Comparison of ENCODE assay signal across 1 cellular context in genomic region chr6:108002365-108003221, GRCh38.
TF ChIP-seq lines count a peak whose summit lies in the region.

No MANE protein-coding gene starts in this region.

TF ChIP-seq in HepG2, 621 proteins besides CTCF, POLR2A, EP300 and RAD21 (continued from another document and continues in another):
- TF ChIP-seq JDP2 (CRISPR knock-in tag; IDR thresholded peaks at IDR 0.05; ENCODE audit: borderline replicate concordance) (no peak), EZH2 (conservative IDR thresholded peaks at IDR 0.05; ENCODE audit: low read depth, low read length) (no peak), ZFP36L1 (CRISPR knock-in tag; IDR thresholded peaks at IDR 0.05) (no peak), MXD4 (CRISPR knock-in tag; IDR thresholded peaks at IDR 0.05) (no peak), SP5 (CRISPR knock-in tag; IDR thresholded peaks at IDR 0.05; ENCODE audit: borderline replicate concordance, low read depth) (no peak; the same call in 1 of the 2 replicates), ZNF260 (CRISPR knock-in tag; IDR thresholded peaks at IDR 0.05; ENCODE audit: borderline replicate concordance, low read depth) (no peak), HNF4G (IDR thresholded peaks at IDR 0.05; ENCODE audit: borderline replicate concordance, low read depth, low read length) (peak; percentile 62; the same call in 1 of the 2 replicates), HNF4G (CRISPR knock-in tag; IDR thresholded peaks at IDR 0.05; ENCODE audit: borderline replicate concordance, low read depth) (0 out of 2 replicates have a peak, but pooled peaks have one; percentile 31), ZSCAN25 (CRISPR knock-in tag; IDR thresholded peaks at IDR 0.05) (no peak), ATF3 (CRISPR knock-in tag; IDR thresholded peaks at IDR 0.05) (peak; percentile 84), ZGPAT (CRISPR knock-in tag; IDR thresholded peaks at IDR 0.05) (peak; percentile 67), SNAI1 (CRISPR knock-in tag; IDR thresholded peaks at IDR 0.05; ENCODE audit: borderline replicate concordance) (no peak), ZNF33A (CRISPR knock-in tag; IDR thresholded peaks at IDR 0.05; ENCODE audit: borderline replicate concordance) (no peak), FLYWCH1 (CRISPR knock-in tag; IDR thresholded peaks at IDR 0.05) (no peak), ZNF674 (CRISPR knock-in tag; IDR thresholded peaks at IDR 0.05; ENCODE audit: low read depth) (no peak), GFI1 (CRISPR knock-in tag; IDR thresholded peaks at IDR 0.05; ENCODE audit: borderline replicate concordance) (no peak), NR3C1 (CRISPR knock-in tag; IDR thresholded peaks at IDR 0.05) (no peak), BCL6 (CRISPR knock-in tag; IDR thresholded peaks at IDR 0.05) (0 out of 2 replicates have a peak, but pooled peaks have one; percentile 8), ZNF670 (CRISPR knock-in tag; IDR thresholded peaks at IDR 0.05; ENCODE audit: borderline replicate concordance) (no peak), ZFP1 (CRISPR knock-in tag; IDR thresholded peaks at IDR 0.05) (no peak), NR2F6 (IDR thresholded peaks at IDR 0.05) (peak; percentile 46), NR2F6 (CRISPR knock-in tag; IDR thresholded peaks at IDR 0.05) (peak; percentile 42; the same call in 1 of the 2 replicates), NR2F2 (IDR thresholded peaks at IDR 0.05; ENCODE audit: borderline replicate concordance, low read depth) (no peak), ZNF691 (CRISPR knock-in tag; IDR thresholded peaks at IDR 0.05; ENCODE audit: borderline replicate concordance, low read depth) (no peak), ZNF10 (CRISPR knock-in tag; IDR thresholded peaks at IDR 0.05; ENCODE audit: borderline replicate concordance, low read depth) (no peak), ZNF331 (CRISPR knock-in tag; IDR thresholded peaks at IDR 0.05) (peak; percentile 70; the same call in 1 of the 2 replicates), ZNF782 (CRISPR knock-in tag; IDR thresholded peaks at IDR 0.05; ENCODE audit: borderline replicate concordance) (no peak), ZNF772 (CRISPR knock-in tag; IDR thresholded peaks at IDR 0.05) (peak; percentile 39; the same call in 1 of the 2 replicates)
- TF ChIP-seq, protein P1, sequence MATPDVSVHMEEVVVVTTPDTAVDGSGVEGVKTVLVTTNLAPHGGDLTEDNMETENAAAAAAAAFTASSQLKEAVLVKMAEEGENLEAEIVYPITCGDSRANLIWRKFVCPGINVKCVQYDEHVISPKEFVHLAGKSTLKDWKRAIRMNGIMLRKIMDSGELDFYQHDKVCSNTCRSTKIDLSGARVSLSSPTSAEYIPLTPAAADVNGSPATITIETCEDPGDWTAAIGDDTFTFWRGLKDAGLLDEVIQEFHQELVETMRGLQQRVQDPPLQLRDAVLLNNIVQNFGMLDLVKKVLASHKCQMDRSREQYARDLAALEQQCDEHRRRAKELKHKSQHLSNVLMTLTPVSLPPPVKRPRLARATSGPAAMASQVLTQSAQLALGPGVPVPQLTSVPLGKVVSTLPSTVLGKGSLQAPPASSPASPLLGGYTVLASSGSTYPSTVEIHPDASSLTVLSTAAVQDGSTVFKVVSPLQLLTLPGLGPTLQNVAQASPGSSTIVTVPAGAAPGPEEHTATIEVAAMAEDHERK (CRISPR knock-in tag; IDR thresholded peaks at IDR 0.05; ENCODE audit: low read depth) = no peak
- TF ChIP-seq, protein P2, sequence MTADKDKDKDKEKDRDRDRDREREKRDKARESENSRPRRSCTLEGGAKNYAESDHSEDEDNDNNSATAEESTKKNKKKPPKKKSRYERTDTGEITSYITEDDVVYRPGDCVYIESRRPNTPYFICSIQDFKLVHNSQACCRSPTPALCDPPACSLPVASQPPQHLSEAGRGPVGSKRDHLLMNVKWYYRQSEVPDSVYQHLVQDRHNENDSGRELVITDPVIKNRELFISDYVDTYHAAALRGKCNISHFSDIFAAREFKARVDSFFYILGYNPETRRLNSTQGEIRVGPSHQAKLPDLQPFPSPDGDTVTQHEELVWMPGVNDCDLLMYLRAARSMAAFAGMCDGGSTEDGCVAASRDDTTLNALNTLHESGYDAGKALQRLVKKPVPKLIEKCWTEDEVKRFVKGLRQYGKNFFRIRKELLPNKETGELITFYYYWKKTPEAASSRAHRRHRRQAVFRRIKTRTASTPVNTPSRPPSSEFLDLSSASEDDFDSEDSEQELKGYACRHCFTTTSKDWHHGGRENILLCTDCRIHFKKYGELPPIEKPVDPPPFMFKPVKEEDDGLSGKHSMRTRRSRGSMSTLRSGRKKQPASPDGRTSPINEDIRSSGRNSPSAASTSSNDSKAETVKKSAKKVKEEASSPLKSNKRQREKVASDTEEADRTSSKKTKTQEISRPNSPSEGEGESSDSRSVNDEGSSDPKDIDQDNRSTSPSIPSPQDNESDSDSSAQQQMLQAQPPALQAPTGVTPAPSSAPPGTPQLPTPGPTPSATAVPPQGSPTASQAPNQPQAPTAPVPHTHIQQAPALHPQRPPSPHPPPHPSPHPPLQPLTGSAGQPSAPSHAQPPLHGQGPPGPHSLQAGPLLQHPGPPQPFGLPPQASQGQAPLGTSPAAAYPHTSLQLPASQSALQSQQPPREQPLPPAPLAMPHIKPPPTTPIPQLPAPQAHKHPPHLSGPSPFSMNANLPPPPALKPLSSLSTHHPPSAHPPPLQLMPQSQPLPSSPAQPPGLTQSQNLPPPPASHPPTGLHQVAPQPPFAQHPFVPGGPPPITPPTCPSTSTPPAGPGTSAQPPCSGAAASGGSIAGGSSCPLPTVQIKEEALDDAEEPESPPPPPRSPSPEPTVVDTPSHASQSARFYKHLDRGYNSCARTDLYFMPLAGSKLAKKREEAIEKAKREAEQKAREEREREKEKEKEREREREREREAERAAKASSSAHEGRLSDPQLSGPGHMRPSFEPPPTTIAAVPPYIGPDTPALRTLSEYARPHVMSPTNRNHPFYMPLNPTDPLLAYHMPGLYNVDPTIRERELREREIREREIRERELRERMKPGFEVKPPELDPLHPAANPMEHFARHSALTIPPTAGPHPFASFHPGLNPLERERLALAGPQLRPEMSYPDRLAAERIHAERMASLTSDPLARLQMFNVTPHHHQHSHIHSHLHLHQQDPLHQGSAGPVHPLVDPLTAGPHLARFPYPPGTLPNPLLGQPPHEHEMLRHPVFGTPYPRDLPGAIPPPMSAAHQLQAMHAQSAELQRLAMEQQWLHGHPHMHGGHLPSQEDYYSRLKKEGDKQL (CRISPR knock-in tag; IDR thresholded peaks at IDR 0.05; ENCODE audit: low read depth) = 0 out of 2 replicates have a peak, but pooled peaks have one; percentile 23
- TF ChIP-seq, protein P3, sequence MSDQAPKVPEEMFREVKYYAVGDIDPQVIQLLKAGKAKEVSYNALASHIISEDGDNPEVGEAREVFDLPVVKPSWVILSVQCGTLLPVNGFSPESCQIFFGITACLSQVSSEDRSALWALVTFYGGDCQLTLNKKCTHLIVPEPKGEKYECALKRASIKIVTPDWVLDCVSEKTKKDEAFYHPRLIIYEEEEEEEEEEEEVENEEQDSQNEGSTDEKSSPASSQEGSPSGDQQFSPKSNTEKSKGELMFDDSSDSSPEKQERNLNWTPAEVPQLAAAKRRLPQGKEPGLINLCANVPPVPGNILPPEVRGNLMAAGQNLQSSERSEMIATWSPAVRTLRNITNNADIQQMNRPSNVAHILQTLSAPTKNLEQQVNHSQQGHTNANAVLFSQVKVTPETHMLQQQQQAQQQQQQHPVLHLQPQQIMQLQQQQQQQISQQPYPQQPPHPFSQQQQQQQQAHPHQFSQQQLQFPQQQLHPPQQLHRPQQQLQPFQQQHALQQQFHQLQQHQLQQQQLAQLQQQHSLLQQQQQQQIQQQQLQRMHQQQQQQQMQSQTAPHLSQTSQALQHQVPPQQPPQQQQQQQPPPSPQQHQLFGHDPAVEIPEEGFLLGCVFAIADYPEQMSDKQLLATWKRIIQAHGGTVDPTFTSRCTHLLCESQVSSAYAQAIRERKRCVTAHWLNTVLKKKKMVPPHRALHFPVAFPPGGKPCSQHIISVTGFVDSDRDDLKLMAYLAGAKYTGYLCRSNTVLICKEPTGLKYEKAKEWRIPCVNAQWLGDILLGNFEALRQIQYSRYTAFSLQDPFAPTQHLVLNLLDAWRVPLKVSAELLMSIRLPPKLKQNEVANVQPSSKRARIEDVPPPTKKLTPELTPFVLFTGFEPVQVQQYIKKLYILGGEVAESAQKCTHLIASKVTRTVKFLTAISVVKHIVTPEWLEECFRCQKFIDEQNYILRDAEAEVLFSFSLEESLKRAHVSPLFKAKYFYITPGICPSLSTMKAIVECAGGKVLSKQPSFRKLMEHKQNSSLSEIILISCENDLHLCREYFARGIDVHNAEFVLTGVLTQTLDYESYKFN (CRISPR knock-in tag; conservative IDR thresholded peaks at IDR 0.05) = peak; percentile 38; the same call in 1 of the 2 replicates
- TF ChIP-seq, protein P4, sequence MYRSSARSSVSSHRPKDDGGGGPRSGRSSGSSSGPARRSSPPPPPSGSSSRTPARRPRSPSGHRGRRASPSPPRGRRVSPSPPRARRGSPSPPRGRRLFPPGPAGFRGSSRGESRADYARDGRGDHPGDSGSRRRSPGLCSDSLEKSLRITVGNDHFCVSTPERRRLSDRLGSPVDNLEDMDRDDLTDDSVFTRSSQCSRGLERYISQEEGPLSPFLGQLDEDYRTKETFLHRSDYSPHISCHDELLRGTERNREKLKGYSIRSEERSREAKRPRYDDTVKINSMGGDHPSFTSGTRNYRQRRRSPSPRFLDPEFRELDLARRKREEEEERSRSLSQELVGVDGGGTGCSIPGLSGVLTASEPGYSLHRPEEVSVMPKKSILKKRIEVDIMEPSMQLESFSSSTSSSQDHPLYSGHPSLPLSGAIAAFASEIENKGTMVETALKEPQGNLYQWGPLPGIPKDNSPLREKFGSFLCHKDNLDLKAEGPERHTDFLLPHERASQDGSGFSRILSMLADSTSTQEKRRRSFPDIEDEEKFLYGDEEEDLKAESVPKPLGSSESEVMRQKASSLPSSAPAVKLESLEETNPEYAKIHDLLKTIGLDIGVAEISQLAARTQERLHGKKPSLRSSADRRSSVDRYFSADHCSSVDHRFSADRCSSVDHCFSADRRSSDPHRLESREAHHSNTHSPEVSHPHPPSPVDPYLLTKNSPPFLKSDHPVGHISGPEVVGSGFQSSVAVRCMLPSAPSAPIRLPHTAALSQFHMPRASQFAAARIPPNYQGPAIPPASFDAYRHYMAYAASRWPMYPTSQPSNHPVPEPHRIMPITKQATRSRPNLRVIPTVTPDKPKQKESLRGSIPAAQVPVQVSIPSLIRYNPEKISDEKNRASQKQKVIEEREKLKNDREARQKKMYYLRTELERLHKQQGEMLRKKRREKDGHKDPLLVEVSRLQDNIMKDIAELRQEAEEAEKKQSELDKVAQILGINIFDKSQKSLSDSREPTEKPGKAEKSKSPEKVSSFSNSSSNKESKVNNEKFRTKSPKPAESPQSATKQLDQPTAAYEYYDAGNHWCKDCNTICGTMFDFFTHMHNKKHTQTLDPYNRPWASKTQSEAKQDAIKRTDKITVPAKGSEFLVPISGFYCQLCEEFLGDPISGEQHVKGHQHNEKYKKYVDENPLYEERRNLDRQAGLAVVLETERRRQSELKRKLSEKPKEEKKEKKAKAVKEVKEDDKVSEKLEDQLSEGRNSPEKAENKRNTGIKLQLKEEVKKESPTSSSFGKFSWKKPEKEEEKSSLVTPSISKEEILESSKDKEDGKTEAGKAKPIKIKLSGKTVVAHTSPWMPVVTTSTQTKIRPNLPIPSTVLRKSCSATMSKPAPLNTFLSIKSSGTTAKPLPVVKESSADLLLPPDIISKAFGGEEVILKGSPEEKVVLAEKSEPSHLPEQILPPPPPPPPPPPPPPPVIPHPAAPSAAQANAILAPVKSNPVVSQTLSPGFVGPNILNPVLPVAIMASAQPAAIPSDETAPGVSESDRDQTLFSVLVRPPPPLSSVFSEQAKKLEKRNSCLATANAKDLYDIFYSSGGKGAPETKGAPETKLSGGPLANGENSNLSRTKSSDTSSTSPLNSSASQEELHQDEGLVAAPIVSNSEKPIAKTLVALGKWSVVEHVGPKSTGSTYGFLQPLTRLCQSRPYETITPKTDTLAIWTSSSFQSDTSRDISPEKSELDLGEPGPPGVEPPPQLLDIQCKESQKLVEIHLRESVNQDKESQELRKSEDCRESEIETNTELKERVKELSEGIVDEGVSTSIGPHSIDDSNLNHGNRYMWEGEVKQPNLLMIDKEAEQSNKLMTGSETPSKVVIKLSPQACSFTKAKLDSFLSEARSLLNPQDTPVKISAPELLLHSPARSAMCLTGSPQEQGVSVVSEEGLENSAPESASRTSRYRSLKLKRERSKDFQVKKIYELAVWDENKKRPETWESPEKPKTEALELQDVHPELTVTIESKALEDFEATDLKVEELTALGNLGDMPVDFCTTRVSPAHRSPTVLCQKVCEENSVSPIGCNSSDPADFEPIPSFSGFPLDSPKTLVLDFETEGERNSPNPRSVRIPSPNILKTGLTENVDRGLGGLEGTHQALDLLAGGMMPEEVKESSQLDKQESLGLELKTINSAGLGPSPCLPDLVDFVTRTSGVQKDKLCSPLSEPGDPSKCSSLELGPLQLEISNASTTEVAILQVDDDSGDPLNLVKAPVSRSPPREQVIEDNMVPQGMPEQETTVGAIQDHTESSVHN (CRISPR knock-in tag; IDR thresholded peaks at IDR 0.05) = no peak
- TF ChIP-seq, protein P5, sequence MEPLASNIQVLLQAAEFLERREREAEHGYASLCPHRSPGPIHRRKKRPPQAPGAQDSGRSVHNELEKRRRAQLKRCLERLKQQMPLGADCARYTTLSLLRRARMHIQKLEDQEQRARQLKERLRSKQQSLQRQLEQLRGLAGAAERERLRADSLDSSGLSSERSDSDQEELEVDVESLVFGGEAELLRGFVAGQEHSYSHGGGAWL (CRISPR knock-in tag; IDR thresholded peaks at IDR 0.05) = no peak
- TF ChIP-seq, protein P6, sequence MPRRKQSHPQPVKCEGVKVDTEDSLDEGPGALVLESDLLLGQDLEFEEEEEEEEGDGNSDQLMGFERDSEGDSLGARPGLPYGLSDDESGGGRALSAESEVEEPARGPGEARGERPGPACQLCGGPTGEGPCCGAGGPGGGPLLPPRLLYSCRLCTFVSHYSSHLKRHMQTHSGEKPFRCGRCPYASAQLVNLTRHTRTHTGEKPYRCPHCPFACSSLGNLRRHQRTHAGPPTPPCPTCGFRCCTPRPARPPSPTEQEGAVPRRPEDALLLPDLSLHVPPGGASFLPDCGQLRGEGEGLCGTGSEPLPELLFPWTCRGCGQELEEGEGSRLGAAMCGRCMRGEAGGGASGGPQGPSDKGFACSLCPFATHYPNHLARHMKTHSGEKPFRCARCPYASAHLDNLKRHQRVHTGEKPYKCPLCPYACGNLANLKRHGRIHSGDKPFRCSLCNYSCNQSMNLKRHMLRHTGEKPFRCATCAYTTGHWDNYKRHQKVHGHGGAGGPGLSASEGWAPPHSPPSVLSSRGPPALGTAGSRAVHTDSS (CRISPR knock-in tag; conservative IDR thresholded peaks at IDR 0.05) = no peak
